Comparison of ENCODE assay signal across 18 cellular contexts in genomic region chr9:84697042-84697441, GRCh38. TPM values are rescaled to one million over a fixed set of nuclear protein-coding genes. Genes with fewer than 3 reads are reported as not detected.
"Had no signal": no experiment of that assay in that cellular context is flagged by ENCODE, and none has a peak within 500 bp of the region (broad histone marks: within the 10 kb centered on the region; RNA-seq: fewer than 3 reads in every experiment).

No MANE protein-coding gene starts in this region.

- H3K27me3 ChIP-seq: Peyer's patch had no signal

- H3K27ac ChIP-seq: Peyer's patch, RWPE1, SJCRH30, WERI-Rb-1 had no signal

- H3K36me3 ChIP-seq: Peyer's patch, SJCRH30, WERI-Rb-1 had no signal

- H3K4me1 ChIP-seq: Peyer's patch, SJCRH30 had no signal

- H3K4me3 ChIP-seq: Peyer's patch, SJCRH30 had no signal

- FAIRE-seq: bronchial epithelial cell had no signal

- H3K9ac ChIP-seq: SK-N-SH had no signal

- H3K4me2 ChIP-seq: SK-N-SH had no signal

- H3K4me1 Mint-ChIP-seq: activated naive CD4-positive, alpha-beta T cell treated with anti-CD3 and anti-CD28 coated beads, Interleukin-2, amount 10 ng/mL, durations not matched to agents 7 days and 5 days; central memory CD8-positive, alpha-beta T cell had no signal

- H3K36me3 Mint-ChIP-seq: activated naive CD4-positive, alpha-beta T cell treated with anti-CD3 and anti-CD28 coated beads, Interleukin-2, amount 10 ng/mL, durations not matched to agents 7 days and 5 days; activated naive CD8-positive, alpha-beta T cell treated with anti-CD3 and anti-CD28 coated beads for 36 hours had no signal

- DNase-seq: activated CD8-positive, alpha-beta memory T cell treated with anti-CD3 and anti-CD28 coated beads, Interleukin-2, amount 50 U/mL, for 4 hours; activated gamma-delta T cell treated with Interleukin-2 at 50 U/mL for 16 hours; NCI-H1436; NCI-H1694 treated with DMSO at 0.1 percent for 48 hours; NCI-H2029 treated with DMSO at 0.1 percent for 48 hours had no signal

- H3K27ac Mint-ChIP-seq: activated CD8-positive, alpha-beta T cell treated with anti-CD3 and anti-CD28 coated beads for 36 hours; activated naive CD4-positive, alpha-beta T cell treated with anti-CD3 and anti-CD28 coated beads, Interleukin-2, amount 10 ng/mL, durations not matched to agents 7 days and 5 days; activated naive CD8-positive, alpha-beta T cell treated with anti-CD3 and anti-CD28 coated beads for 36 hours; activated T-cell treated with anti-CD3 and anti-CD28 coated beads, Interleukin-2, amount 50 U/mL, for 72 hours; activated T-helper 2 cell treated with anti-CD3 and anti-CD28 coated beads, Interferon-gamma antibody, Interleukin-2, Interleukin-4, amounts not matched to agents 10 μg/mL and 5 μg/mL and 100 μg/mL, durations not matched to agents 14 hours and 24 hours and 36 hours had no signal

- H3K4me3 Mint-ChIP-seq: activated CD8-positive, alpha-beta T cell treated with anti-CD3 and anti-CD28 coated beads for 36 hours; activated naive CD4-positive, alpha-beta T cell treated with anti-CD3 and anti-CD28 coated beads, Interleukin-2, amount 10 ng/mL, durations not matched to agents 7 days and 5 days; activated naive CD8-positive, alpha-beta T cell treated with anti-CD3 and anti-CD28 coated beads for 36 hours; activated T-cell treated with anti-CD3 and anti-CD28 coated beads, Interleukin-2, amount 50 U/mL, for 72 hours; central memory CD8-positive, alpha-beta T cell had no signal

- H3K9me3 ChIP-seq: Peyer's patch, SJCRH30, SK-N-SH had no signal

- H3K9me3 Mint-ChIP-seq: activated CD8-positive, alpha-beta T cell treated with anti-CD3 and anti-CD28 coated beads for 36 hours; activated naive CD4-positive, alpha-beta T cell treated with anti-CD3 and anti-CD28 coated beads, Interleukin-2, amount 10 ng/mL, durations not matched to agents 7 days and 5 days; activated naive CD8-positive, alpha-beta T cell treated with anti-CD3 and anti-CD28 coated beads for 36 hours; activated T-cell treated with anti-CD3 and anti-CD28 coated beads, Interleukin-2, amount 50 U/mL, for 72 hours; activated T-helper 2 cell treated with anti-CD3 and anti-CD28 coated beads, Interferon-gamma antibody, Interleukin-2, Interleukin-4, amounts not matched to agents 10 μg/mL and 5 μg/mL and 100 μg/mL, durations not matched to agents 14 hours and 24 hours and 36 hours; central memory CD8-positive, alpha-beta T cell had no signal

- ATAC-seq: activated CD4-positive, CD25-positive, alpha-beta regulatory T cell treated with anti-CD3 and anti-CD28 coated beads, Interleukin-2, amount 50 U/mL, for 24 hours had no signal

RNA-seq across cellular contexts. Expression of gene NTRK2, which starts 27.5 kb away (rescaled TPM):
- total RNA-seq: bronchial epithelial cell, SJCRH30 had no signal
